ENCODE assay signal across 2 cellular contexts in genomic region chr1:29876902-29877301, GRCh38.
A peak's percentile ranks its signal among the peaks of the same experiment; 100 is the strongest.
TF ChIP-seq lines count a peak whose summit lies in the region.

No MANE protein-coding gene starts in this region.

TF ChIP-seq in HCT116, 20 proteins besides CTCF, POLR2A, EP300 and RAD21:
- TF ChIP-seq TCF7L2 (IDR thresholded peaks at IDR 0.05; ENCODE audit: borderline replicate concordance, extremely low read depth, insufficient read depth, insufficient read length): no peak
- no peak for TF ChIP-seq SRF (IDR thresholded peaks at IDR 0.05; ENCODE audit: low read depth)
- TF ChIP-seq EGR1 (IDR thresholded peaks at IDR 0.05; ENCODE audit: low read depth): no peak
- no peak for TF ChIP-seq YY1 (IDR thresholded peaks at IDR 0.05; ENCODE audit: extremely low read depth, insufficient replicate concordance, low read depth, low read length)
- TF ChIP-seq, protein P1, sequence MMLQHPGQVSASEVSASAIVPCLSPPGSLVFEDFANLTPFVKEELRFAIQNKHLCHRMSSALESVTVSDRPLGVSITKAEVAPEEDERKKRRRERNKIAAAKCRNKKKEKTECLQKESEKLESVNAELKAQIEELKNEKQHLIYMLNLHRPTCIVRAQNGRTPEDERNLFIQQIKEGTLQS (IDR thresholded peaks at IDR 0.05): no peak

TF ChIP-seq in H1, 55 proteins besides CTCF, POLR2A, EP300 and RAD21:
- TF ChIP-seq POLR2AphosphoS5 (IDR thresholded peaks at IDR 0.05; ENCODE audit: low read depth, low read length) (no peak), KDM4A (IDR thresholded peaks at IDR 0.05; ENCODE audit: low read depth, low read length, severe bottlenecking) (no peak), SP1 (IDR thresholded peaks at IDR 0.05; ENCODE audit: low read depth, low read length) (0 out of 2 replicates have a peak, but pooled peaks have one; percentile 18), ASH2L (IDR thresholded peaks at IDR 0.05; ENCODE audit: low read length) (no peak), BRCA1 (IDR thresholded peaks at IDR 0.05; ENCODE audit: low read depth, low read length) (no peak), TAF1 (IDR thresholded peaks at IDR 0.05; ENCODE audit: low read depth, low read length) (no peak), CHD2 (IDR thresholded peaks at IDR 0.05; ENCODE audit: low read length) (no peak), JUN (IDR thresholded peaks at IDR 0.05; ENCODE audit: low read depth, low read length) (no peak), RBBP5 (IDR thresholded peaks at IDR 0.05; ENCODE audit: borderline replicate concordance, low read depth, low read length) (no peak)
